ENCODE assay signal across 26 cellular contexts in the genomic region with DNA sequence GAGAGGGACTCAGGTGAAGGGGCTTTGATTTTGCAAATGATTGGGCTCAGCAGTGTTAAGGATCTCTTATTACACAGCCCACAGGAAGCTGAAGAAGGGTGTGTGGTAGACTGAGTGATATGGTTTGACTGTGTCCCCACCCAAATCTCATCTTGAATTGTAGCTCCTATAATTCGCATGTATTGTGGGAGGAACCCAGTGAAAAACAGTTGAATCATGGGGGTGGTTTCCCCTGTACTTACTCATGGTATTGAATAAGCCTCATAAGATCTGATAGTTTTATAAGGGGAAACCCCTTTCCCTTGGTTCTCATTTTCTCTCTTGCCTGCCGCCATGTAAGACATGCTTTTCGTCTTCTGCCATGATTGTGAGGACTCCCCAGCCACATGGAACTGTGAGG.
DNase-seq lines count a peak whose midpoint lies in the region; ATAC-seq and TF ChIP-seq lines count a peak whose summit lies in the region.
"Had no signal": no experiment of that assay in that cellular context is flagged by ENCODE, and none has a peak within 500 bp of the region (broad histone marks: within the 10 kb centered on the region; RNA-seq: fewer than 3 reads in every experiment).

No MANE protein-coding gene starts in this region.

- H3K4me2 ChIP-seq in mammary epithelial cell (ENCODE audit: insufficient read depth, low read depth, low read length): no peak overlapping the region
- H3K4me2 ChIP-seq in KMS-11: peak overlapping the region; percentile 41; the same call in 1 of the 2 replicates

- peak overlapping the region; percentile 14 to 41 for H3K27ac ChIP-seq in breast epithelium
- no peak overlapping the region for H3K27ac ChIP-seq in mammary epithelial cell (ENCODE audit: insufficient read depth, low read depth, low read length)
- no peak overlapping the region for H3K27ac ChIP-seq in KMS-11
- H3K27ac ChIP-seq in brain microvascular endothelial cell: peak overlapping the region; percentile 87
- H3K27ac ChIP-seq: SJSA1 had no signal

- no TSS peak for BruUV-seq in mammary epithelial cell (replicated peaks; lab: Mats Ljungman, UMichigan)

- DNase-seq in breast epithelium (ENCODE audit: low spot score in 2 of 2) (no peak), mammary epithelial cell (no peak), brain microvascular endothelial cell (peak; percentile 51), iris pigment epithelial cell (ENCODE audit: low read depth) (peak; percentile 77), NCI-H1694 (lab: John Stamatoyannopoulos, UW) (no peak)
- DNase-seq: 8988T, ACHN, Calu3, DMS79 treated with DMSO at 0.1 percent for 48 hours, GF-D8, GOT3, HFFc6, IMR-90, KG1, NCI-H1092, NCI-H1417 treated with DMSO at 0.1 percent for 48 hours, NCI-H187, NCI-H2081 treated with DMSO at 0.1 percent for 48 hours, NCI-H2171 treated with DMSO at 0.1 percent for 48 hours, NCI-H524, NCI-H748 treated with DMSO at 0.1 percent for 48 hours, PC-3 had no signal

- intact Hi-C loops in breast epithelium (cut with DNase I; ENCODE audit: low total_unique reads) (no loop called here), mammary epithelial cell (cut with micrococcal nuclease) (no loop called here)

- no peaks in the 10 kb centered on the region for H4K20me1 ChIP-seq in mammary epithelial cell (ENCODE audit: insufficient read depth, low read length)
- H4K20me1 ChIP-seq in KMS-11 (ENCODE audit: insufficient read depth): no peaks in the 10 kb centered on the region

- dilution Hi-C loops in mammary epithelial cell (cut with HindIII; ENCODE audit: low sequenced_read_pairs): no loop called here

- no peak for TF ChIP-seq POLR2A in breast epithelium (IDR thresholded peaks at IDR 0.05)

- H3K27me3 ChIP-seq in breast epithelium: no peaks in the 10 kb centered on the region
- H3K27me3 ChIP-seq in mammary epithelial cell (ENCODE audit: insufficient read depth, low read length): no peaks in the 10 kb centered on the region
- H3K27me3 ChIP-seq in KMS-11 (ENCODE audit: insufficient read depth, low read depth): no peaks in the 10 kb centered on the region
- H3K27me3 ChIP-seq in brain microvascular endothelial cell (replicated peaks): no peaks in the 10 kb centered on the region

- TF ChIP-seq CTCF in breast epithelium (IDR thresholded peaks at IDR 0.05): no peak
- no peak for TF ChIP-seq CTCF in mammary epithelial cell (conservative IDR thresholded peaks at IDR 0.05 in 1 of 2, IDR thresholded peaks at IDR 0.05 in 1 of 2; ENCODE audit: extremely low read depth in 1 of 2, insufficient read depth in 1 of 2, low read depth in 1 of 2, low read length in 2 of 2)
- TF ChIP-seq CTCF in KMS-11 (conservative IDR thresholded peaks at IDR 0.05; ENCODE audit: low read depth, low read length): no peak
- TF ChIP-seq CTCF in brain microvascular endothelial cell (IDR thresholded peaks at IDR 0.05; ENCODE audit: low read depth, low read length, missing control alignments): no peak

- H3K9ac ChIP-seq in mammary epithelial cell (ENCODE audit: insufficient read depth, low read length): no peak overlapping the region
- H3K9ac ChIP-seq in KMS-11: no peak overlapping the region

- H3K79me2 ChIP-seq in mammary epithelial cell (ENCODE audit: insufficient read depth, low read length) (no peaks in the 10 kb centered on the region), KMS-11 (ENCODE audit: insufficient read depth, low read depth) (no peaks in the 10 kb centered on the region)

- WGBS in mammary epithelial cell (ENCODE audit: low coverage, missing lambda C conversion rate): 80% methylated on average over 3 of the region's 3 CpGs

- no peaks in the 10 kb centered on the region for H3K4me1 ChIP-seq in breast epithelium
- H3K4me1 ChIP-seq in mammary epithelial cell (ENCODE audit: insufficient read depth, low read length): no peaks in the 10 kb centered on the region
- peaks cover 14% of the 10 kb centered on the region for H3K4me1 ChIP-seq in KMS-11 (ENCODE audit: low read depth, poor library complexity, severe bottlenecking)
- H3K4me1 ChIP-seq: SJSA1 had no signal

- H3K4me3 ChIP-seq in breast epithelium (no peak overlapping the region), mammary epithelial cell (replicated peaks in 1 of 3; ENCODE audit: insufficient read depth in 1 of 3, low read depth in 2 of 3, low read length in 3 of 3) (no peak overlapping the region), KMS-11 (IDR thresholded peaks at IDR 0.05; ENCODE audit: insufficient read depth, low read depth, low read length) (no peak overlapping the region), brain microvascular endothelial cell (ENCODE audit: low read depth, low read length) (no peak overlapping the region)
- H3K4me3 ChIP-seq: HAP-1, SJSA1 had no signal

- CTCF ChIA-PET in mammary epithelial cell (lab: Charles Lee; ENCODE audit: low non-redundant PET): no interaction called here

- H3K9me3 ChIP-seq in breast epithelium (no peaks in the 10 kb centered on the region), mammary epithelial cell (replicated peaks; ENCODE audit: insufficient read depth, low read length) (peaks cover 10% of the 10 kb centered on the region)
- H3K9me3 ChIP-seq: HAP-1, SJSA1 had no signal

- H3K36me3 ChIP-seq in breast epithelium (no peaks in the 10 kb centered on the region), mammary epithelial cell (ENCODE audit: insufficient read depth, low read length) (no peaks in the 10 kb centered on the region), KMS-11 (ENCODE audit: insufficient read depth) (no peaks in the 10 kb centered on the region), brain microvascular endothelial cell (replicated peaks) (no peaks in the 10 kb centered on the region)
- H3K36me3 ChIP-seq: HAP-1, SJSA1 had no signal

- in situ Hi-C loops in mammary epithelial cell (cut with MboI; ENCODE audit: low sequenced_read_pairs in 2 of 2): no loop called here
- in situ Hi-C loops in brain microvascular endothelial cell (cut with HindIII; ENCODE audit: low pct_ligation_motif_present, low sequenced_read_pairs): no loop called here

- H2AFZ ChIP-seq in mammary epithelial cell (ENCODE audit: low read depth, low read length) (no peak overlapping the region), KMS-11 (ENCODE audit: low read depth) (peak overlapping the region; percentile 29; the same call in 1 of the 2 replicates)

- no peak for ATAC-seq in HG02642 (IDR thresholded peaks at IDR 0.05; ENCODE audit: poor library complexity, unreplicated experiment)
- ATAC-seq: PC-3 had no signal

Comparison
In these comparisons a context has a peak if more than half of its experiments do, and no peak if none do; other contexts are left out.
1. H3K27ac ChIP-seq: peak in breast epithelium (2 of 2) and brain microvascular endothelial cell (single experiment); none in mammary epithelial cell (single experiment) and KMS-11 (single experiment).
2. DNase-seq: peak in brain microvascular endothelial cell (single experiment) and iris pigment epithelial cell (single experiment); none in breast epithelium (0 of 2), mammary epithelial cell (single experiment) and NCI-H1694 (single experiment).